ENCODE assay signal across 13 cellular contexts in the genomic region with DNA sequence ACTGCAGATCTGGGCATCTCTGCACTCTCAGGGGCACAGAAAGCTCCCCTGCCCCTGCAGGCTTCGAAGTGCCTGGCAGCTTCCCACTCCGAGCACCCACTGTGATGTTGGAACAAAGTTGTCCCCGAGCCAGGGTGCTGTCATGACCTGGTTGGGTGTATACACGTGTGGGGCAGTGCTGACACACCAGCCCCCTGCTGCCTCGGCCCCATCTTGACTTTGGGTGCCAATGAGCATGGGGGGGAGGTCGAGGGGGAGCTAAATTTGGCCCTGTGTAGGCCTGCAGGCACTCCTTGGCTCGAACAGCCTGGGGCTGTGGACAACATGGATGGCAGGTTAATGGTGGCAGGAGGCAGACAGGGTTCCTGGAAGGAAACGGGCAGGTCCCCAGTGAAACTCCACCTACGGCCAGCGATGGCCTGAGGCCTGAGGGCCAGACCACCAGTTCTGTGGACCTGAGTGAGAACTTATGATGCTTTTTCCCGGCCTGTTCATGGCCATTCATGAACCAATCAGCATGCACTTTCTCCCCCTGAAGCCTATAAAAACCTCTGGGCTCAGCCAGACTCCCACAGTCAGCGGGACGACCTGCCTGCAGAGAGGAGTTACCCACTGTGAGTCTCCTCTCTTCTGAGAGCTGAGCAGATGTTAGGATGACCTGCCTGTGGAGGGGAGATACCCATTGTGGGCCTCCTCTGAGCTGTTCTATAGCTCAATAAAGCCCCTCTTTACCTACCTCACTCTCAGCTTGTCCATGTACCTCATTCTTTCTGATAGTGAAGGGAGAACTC.
DNase-seq lines count a peak whose midpoint lies in the region; ATAC-seq, FAIRE-seq and TF ChIP-seq lines count a peak whose summit lies in the region.
"Had no signal": no experiment of that assay in that cellular context is flagged by ENCODE, and none has a peak within 500 bp of the region (broad histone marks: within the 10 kb centered on the region; RNA-seq: fewer than 3 reads in every experiment).

No MANE protein-coding gene starts in this region.

- no peak overlapping the region for H3K4me2 ChIP-seq in HepG2 (ENCODE audit: low read depth, low read length)
- H3K4me2 ChIP-seq: BLaER1 treated with 17β-estradiol and CSF1 and Interleukin-3, amounts not matched to agents 10 nM and 100 nM had no signal

- no peak overlapping the region for H2AFZ ChIP-seq in HepG2 (ENCODE audit: low read length)

- no peak for FAIRE-seq in HepG2 (lab: Jason Lieb, UNC)
- FAIRE-seq: GM12878, H1 had no signal

- TF ChIP-seq POLR2A in HepG2 (IDR thresholded peaks at IDR 0.05; ENCODE audit: insufficient read depth in 1 of 2, low read depth in 2 of 2, low read length in 2 of 2) (no peak), right lobe of liver (IDR thresholded peaks at IDR 0.05) (no peak)

- intact Hi-C loops in HepG2 (cut with micrococcal nuclease; ENCODE audit: unreplicated experiment) (no loop called here), right lobe of liver (cut with DNase I) (no loop called here), lower lobe of right lung (cut with DNase I) (no loop called here), upper lobe of right lung (cut with DNase I) (no loop called here)

- in situ Hi-C loops in HepG2 (cut with HindIII; ENCODE audit: extremely low pct_ligation_motif_present, low pct_unique_long_range_greater_than_20kb) = no loop called here

- no peaks in the 10 kb centered on the region for H3K27me3 ChIP-seq in HepG2 (ENCODE audit: control insufficient read depth in 1 of 2, insufficient read depth in 2 of 2, low read length in 2 of 2)
- H3K27me3 ChIP-seq in right lobe of liver = no peaks in the 10 kb centered on the region
- H3K27me3 ChIP-seq in lower lobe of right lung (ENCODE audit: low read depth) = no peaks in the 10 kb centered on the region
- H3K27me3 ChIP-seq in upper lobe of right lung = no peaks in the 10 kb centered on the region
- H3K27me3 ChIP-seq: BLaER1 treated with 17β-estradiol and CSF1 and Interleukin-3, amounts not matched to agents 10 nM and 100 nM had no signal

- H4K20me1 ChIP-seq in HepG2 (ENCODE audit: insufficient read depth, low read length) = no peaks in the 10 kb centered on the region
- H4K20me1 ChIP-seq: BLaER1 treated with 17β-estradiol and CSF1 and Interleukin-3, amounts not matched to agents 10 nM and 100 nM had no signal

- ATAC-seq in HepG2 (peak; percentile 24; the same call in 2 of the 3 replicates), right lobe of liver (no peak), lower lobe of right lung (peak; percentile 12 to 45), upper lobe of right lung (peak; percentile 27)
- ATAC-seq: GM12878 had no signal

- WGBS in HepG2 (ENCODE audit: low lambda C conversion rate) = 29% methylated on average over 3 of the region's 13 CpGs
- 44% methylated on average over 2 of the region's 13 CpGs for WGBS in right lobe of liver (ENCODE audit: insufficient coverage, low coverage, low lambda C conversion rate, missing lambda C conversion rate)

- no peak for TF ChIP-seq RAD21 in HepG2 (CRISPR knock-in tag; IDR thresholded peaks at IDR 0.05)

- H3K9ac ChIP-seq in HepG2 (ENCODE audit: insufficient read depth, low read depth, low read length) = no peak overlapping the region
- H3K9ac ChIP-seq: BLaER1 treated with 17β-estradiol and CSF1 and Interleukin-3, amounts not matched to agents 10 nM and 100 nM had no signal

- TF ChIP-seq CTCF in HepG2 (CRISPR knock-in tag; IDR thresholded peaks at IDR 0.05) (no peak), right lobe of liver (IDR thresholded peaks at IDR 0.05) (no peak), lower lobe of right lung (IDR thresholded peaks at IDR 0.05) (no peak), upper lobe of right lung (IDR thresholded peaks at IDR 0.05) (no peak)

- no peak overlapping the region for H3K27ac ChIP-seq in HepG2 (ENCODE audit: extremely low read length, insufficient read depth, low read length)
- H3K27ac ChIP-seq in right lobe of liver = no peak overlapping the region
- no peak overlapping the region for H3K27ac ChIP-seq in lower lobe of right lung
- H3K27ac ChIP-seq in upper lobe of right lung = no peak overlapping the region
- H3K27ac ChIP-seq: BLaER1 treated with 17β-estradiol and CSF1 and Interleukin-3, amounts not matched to agents 10 nM and 100 nM had no signal

- POLR2A ChIA-PET in HepG2 (lab: Yijun Ruan, JAX) = no interaction called here

- H3K79me2 ChIP-seq in HepG2 (ENCODE audit: insufficient read depth, low read length) = no peaks in the 10 kb centered on the region

- no peak overlapping the region for H3K4me3 ChIP-seq in HepG2 (replicated peaks in 1 of 3; ENCODE audit: insufficient read depth in 1 of 3, low read depth in 2 of 3, low read length in 3 of 3)
- no peak overlapping the region for H3K4me3 ChIP-seq in right lobe of liver
- no peak overlapping the region for H3K4me3 ChIP-seq in lower lobe of right lung
- no peak overlapping the region for H3K4me3 ChIP-seq in upper lobe of right lung
- H3K4me3 ChIP-seq: BLaER1 treated with 17β-estradiol and CSF1 and Interleukin-3, amounts not matched to agents 10 nM and 100 nM; GM12878; HAP-1 had no signal

- H3K4me1 ChIP-seq in HepG2 (ENCODE audit: insufficient read depth, low read length) = no peaks in the 10 kb centered on the region
- no peaks in the 10 kb centered on the region for H3K4me1 ChIP-seq in right lobe of liver
- no peaks in the 10 kb centered on the region for H3K4me1 ChIP-seq in lower lobe of right lung
- H3K4me1 ChIP-seq in upper lobe of right lung = no peaks in the 10 kb centered on the region
- H3K4me1 ChIP-seq: BLaER1 treated with 17β-estradiol and CSF1 and Interleukin-3, amounts not matched to agents 10 nM and 100 nM; HAP-1 had no signal

- H3K9me3 ChIP-seq in HepG2 (ENCODE audit: low read length) = no peaks in the 10 kb centered on the region
- peaks cover 0 to 3% (median 0%) of the 10 kb centered on the region in 4 donors for H3K9me3 ChIP-seq in right lobe of liver
- no peaks in the 10 kb centered on the region for H3K9me3 ChIP-seq in lower lobe of right lung
- no peaks in the 10 kb centered on the region for H3K9me3 ChIP-seq in upper lobe of right lung
- H3K9me3 ChIP-seq: HAP-1 had no signal

- no peak for DNase-seq in HepG2 (ENCODE audit: low spot score)
- DNase-seq in right lobe of liver = no peak
- no peak for DNase-seq in lower lobe of right lung
- DNase-seq in upper lobe of right lung = no peak
- DNase-seq in DMS 273 treated with DMSO at 0.1 percent for 48 hours (lab: John Stamatoyannopoulos, UW) = no peak
- no peak for DNase-seq in AG08395 (ENCODE audit: low spot score)
- no peak for DNase-seq in activated T-cell treated with anti-CD3 and anti-CD28 coated beads for 4 hours
- DNase-seq: 8988T; CD4-positive, CD25-positive, alpha-beta regulatory T cell had no signal

- H3K36me3 ChIP-seq in HepG2 (replicated peaks in 1 of 2; ENCODE audit: control insufficient read depth in 1 of 2, insufficient read depth in 2 of 2, low read length in 2 of 2) = no peaks in the 10 kb centered on the region
- H3K36me3 ChIP-seq in right lobe of liver = no peaks in the 10 kb centered on the region
- no peaks in the 10 kb centered on the region for H3K36me3 ChIP-seq in lower lobe of right lung
- no peaks in the 10 kb centered on the region for H3K36me3 ChIP-seq in upper lobe of right lung
- H3K36me3 ChIP-seq: BLaER1 treated with 17β-estradiol and CSF1 and Interleukin-3, amounts not matched to agents 10 nM and 100 nM; HAP-1 had no signal

- TF ChIP-seq EP300 in HepG2 (IDR thresholded peaks at IDR 0.05; ENCODE audit: low read depth in 2 of 2, low read length in 2 of 2) (no peak), HepG2 (CRISPR knock-in tag; IDR thresholded peaks at IDR 0.05; ENCODE audit: borderline replicate concordance) (no peak)

- BruUV-seq in HepG2 (replicated peaks; lab: Mats Ljungman, UMichigan) = no TSS peak

- CTCF ChIA-PET in HepG2 (lab: Yijun Ruan, JAX; ENCODE audit: low intra/inter-chr PET ratio, low total read pairs) = no interaction called here

TF ChIP-seq in HepG2, 621 proteins besides CTCF, POLR2A, EP300 and RAD21 (continues in another document):
- TF ChIP-seq SALL1 (CRISPR knock-in tag; IDR thresholded peaks at IDR 0.05) (no peak), PHB2 (IDR thresholded peaks at IDR 0.05; ENCODE audit: partially characterized antibody) (no peak), ZNF430 (CRISPR knock-in tag; IDR thresholded peaks at IDR 0.05) (no peak), ATF7-NPFF (CRISPR knock-in tag; IDR thresholded peaks at IDR 0.05; ENCODE audit: low read depth) (no peak), SOX5 (CRISPR knock-in tag; IDR thresholded peaks at IDR 0.05; ENCODE audit: borderline replicate concordance) (no peak)
- TF ChIP-seq, protein P1, sequence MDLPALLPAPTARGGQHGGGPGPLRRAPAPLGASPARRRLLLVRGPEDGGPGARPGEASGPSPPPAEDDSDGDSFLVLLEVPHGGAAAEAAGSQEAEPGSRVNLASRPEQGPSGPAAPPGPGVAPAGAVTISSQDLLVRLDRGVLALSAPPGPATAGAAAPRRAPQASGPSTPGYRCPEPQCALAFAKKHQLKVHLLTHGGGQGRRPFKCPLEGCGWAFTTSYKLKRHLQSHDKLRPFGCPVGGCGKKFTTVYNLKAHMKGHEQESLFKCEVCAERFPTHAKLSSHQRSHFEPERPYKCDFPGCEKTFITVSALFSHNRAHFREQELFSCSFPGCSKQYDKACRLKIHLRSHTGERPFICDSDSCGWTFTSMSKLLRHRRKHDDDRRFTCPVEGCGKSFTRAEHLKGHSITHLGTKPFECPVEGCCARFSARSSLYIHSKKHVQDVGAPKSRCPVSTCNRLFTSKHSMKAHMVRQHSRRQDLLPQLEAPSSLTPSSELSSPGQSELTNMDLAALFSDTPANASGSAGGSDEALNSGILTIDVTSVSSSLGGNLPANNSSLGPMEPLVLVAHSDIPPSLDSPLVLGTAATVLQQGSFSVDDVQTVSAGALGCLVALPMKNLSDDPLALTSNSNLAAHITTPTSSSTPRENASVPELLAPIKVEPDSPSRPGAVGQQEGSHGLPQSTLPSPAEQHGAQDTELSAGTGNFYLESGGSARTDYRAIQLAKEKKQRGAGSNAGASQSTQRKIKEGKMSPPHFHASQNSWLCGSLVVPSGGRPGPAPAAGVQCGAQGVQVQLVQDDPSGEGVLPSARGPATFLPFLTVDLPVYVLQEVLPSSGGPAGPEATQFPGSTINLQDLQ (CRISPR knock-in tag; IDR thresholded peaks at IDR 0.05) = no peak
- TF ChIP-seq, protein P2, sequence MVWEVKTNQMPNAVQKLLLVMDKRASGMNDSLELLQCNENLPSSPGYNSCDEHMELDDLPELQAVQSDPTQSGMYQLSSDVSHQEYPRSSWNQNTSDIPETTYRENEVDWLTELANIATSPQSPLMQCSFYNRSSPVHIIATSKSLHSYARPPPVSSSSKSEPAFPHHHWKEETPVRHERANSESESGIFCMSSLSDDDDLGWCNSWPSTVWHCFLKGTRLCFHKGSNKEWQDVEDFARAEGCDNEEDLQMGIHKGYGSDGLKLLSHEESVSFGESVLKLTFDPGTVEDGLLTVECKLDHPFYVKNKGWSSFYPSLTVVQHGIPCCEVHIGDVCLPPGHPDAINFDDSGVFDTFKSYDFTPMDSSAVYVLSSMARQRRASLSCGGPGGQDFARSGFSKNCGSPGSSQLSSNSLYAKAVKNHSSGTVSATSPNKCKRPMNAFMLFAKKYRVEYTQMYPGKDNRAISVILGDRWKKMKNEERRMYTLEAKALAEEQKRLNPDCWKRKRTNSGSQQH (CRISPR knock-in tag; IDR thresholded peaks at IDR 0.05; ENCODE audit: low read depth) = no peak

Comparison
In these comparisons a context has a peak if more than half of its experiments do, and no peak if none do; other contexts are left out.
1. ATAC-seq: peak in HepG2 (single experiment), lower lobe of right lung (2 of 2) and upper lobe of right lung (single experiment); none in right lobe of liver (0 of 4).